22 cellular contexts compared by ENCODE assay signal in the genomic region with DNA sequence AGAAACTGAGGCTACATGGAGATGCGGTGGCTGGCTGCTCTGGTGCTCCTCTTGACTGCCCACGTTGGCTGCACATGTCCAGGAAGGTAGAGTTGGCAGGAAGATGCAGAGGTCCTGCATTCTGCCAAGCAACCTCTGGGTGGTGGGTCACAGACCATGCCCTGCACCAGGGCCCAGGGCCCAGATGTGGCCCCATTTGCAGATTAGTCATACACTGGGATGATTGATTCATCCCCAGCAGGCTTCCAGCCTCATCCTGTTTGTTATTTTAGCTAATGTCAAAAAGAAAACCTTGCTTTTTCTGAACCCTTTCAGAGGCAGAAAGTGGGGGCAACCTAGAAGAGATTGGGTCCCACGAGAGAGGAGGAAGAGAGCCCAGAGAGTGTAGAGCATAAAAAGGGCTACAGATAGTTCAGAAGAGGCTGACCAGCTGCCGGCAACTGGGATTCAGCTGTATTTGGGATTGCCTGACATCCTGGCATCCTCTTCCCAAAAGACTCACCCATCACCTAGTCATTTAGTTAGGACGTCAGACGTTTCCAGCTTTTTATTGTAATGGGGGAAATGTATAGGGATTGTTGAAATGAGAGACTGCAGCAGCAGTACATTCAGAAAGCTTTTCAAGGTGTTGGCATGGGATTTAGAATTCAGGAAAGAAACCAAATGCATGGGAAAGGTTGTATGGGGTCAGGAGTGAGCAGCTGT.
DNase-seq lines count a peak whose midpoint lies in the region; ATAC-seq and TF ChIP-seq lines count a peak whose summit lies in the region.
"Had no signal": no experiment of that assay in that cellular context is flagged by ENCODE, and none has a peak within 500 bp of the region (broad histone marks: within the 10 kb centered on the region; RNA-seq: fewer than 3 reads in every experiment).

No MANE protein-coding gene starts in this region.

- H3K27me3 Mint-ChIP-seq in stimulated activated naive CD8-positive, alpha-beta T cell treated with anti-CD3 and anti-CD28 coated beads, Interleukin-15, amount 100 ng/mL, for 72 hours = peaks cover 5% of the 10 kb centered on the region
- H3K27me3 Mint-ChIP-seq: activated CD8-positive, alpha-beta T cell treated with anti-CD3 and anti-CD28 coated beads for 36 hours; B cell had no signal

- H3K27ac ChIP-seq in fibroblast of lung (ENCODE audit: insufficient read depth, low read length) (peak overlapping the region; percentile 40), upper lobe of right lung (no peak overlapping the region)
- H3K27ac ChIP-seq: ovary, suprapubic skin had no signal

- H3K9me3 Mint-ChIP-seq in stimulated activated naive CD8-positive, alpha-beta T cell treated with anti-CD3 and anti-CD28 coated beads, Interleukin-15, amount 100 ng/mL, for 72 hours = peaks cover 0 to 5% of the 10 kb centered on the region in 2 donors
- H3K9me3 Mint-ChIP-seq: activated T-helper 1 cell treated with anti-CD3 and anti-CD28 coated beads, Interleukin-12 subunit alpha, Interleukin-12 subunit beta, Interleukin-2, Interleukin-4 antibody, amounts not matched to agents 30 ng/mL and 10 ng/mL and 1 ng/mL, durations not matched to agents 14 hours and 24 hours and 36 hours; T-helper 1 cell treated with Interleukin-12 subunit alpha and Interleukin-12 subunit beta and Interleukin-4 antibody, amounts not matched to agents 30 μg/mL and 1 μg/mL, for 36 hours had no signal

- ATAC-seq in stimulated activated naive CD8-positive, alpha-beta T cell treated with anti-CD3 and anti-CD28 coated beads, Interleukin-15, Interleukin-2, amounts not matched to agents 100 U/mL and 50 U/mL, for 24 hours = peak; percentile 34
- ATAC-seq in stimulated activated naive CD8-positive, alpha-beta T cell treated with anti-CD3 and anti-CD28 coated beads, Interleukin-15, amount 100 ng/mL, for 72 hours = no peak
- ATAC-seq in upper lobe of right lung = no peak
- ATAC-seq in GM18517 (IDR thresholded peaks at IDR 0.05; ENCODE audit: unreplicated experiment) = no peak
- ATAC-seq: activated CD8-positive, alpha-beta T cell treated with anti-CD3 and anti-CD28 coated beads for 36 hours; effector memory CD8-positive, alpha-beta T cell; sciatic nerve had no signal

- H2AFZ ChIP-seq in fibroblast of lung (ENCODE audit: low read length) = no peak overlapping the region

- H3K4me2 ChIP-seq in fibroblast of lung (ENCODE audit: extremely low read depth, insufficient read depth, low read length) = peak overlapping the region; percentile 17

- no peak overlapping the region for H3K4me3 ChIP-seq in fibroblast of lung (replicated peaks in 1 of 4; ENCODE audit: control extremely low read depth in 1 of 4, insufficient read depth in 1 of 4, low read depth in 3 of 4, low read length in 4 of 4)
- H3K4me3 ChIP-seq in upper lobe of right lung = no peak overlapping the region
- H3K4me3 ChIP-seq: ovary, suprapubic skin had no signal

- peak overlapping the region in 1 of 2 donors; percentile 65 for H3K27ac Mint-ChIP-seq in stimulated activated naive CD8-positive, alpha-beta T cell treated with anti-CD3 and anti-CD28 coated beads, Interleukin-15, amount 100 ng/mL, for 72 hours
- H3K27ac Mint-ChIP-seq: activated CD8-positive, alpha-beta T cell treated with anti-CD3 and anti-CD28 coated beads for 36 hours; activated T-helper 1 cell treated with anti-CD3 and anti-CD28 coated beads, Interleukin-12 subunit alpha, Interleukin-12 subunit beta, Interleukin-2, Interleukin-4 antibody, amounts not matched to agents 30 ng/mL and 10 ng/mL and 1 ng/mL, durations not matched to agents 14 hours and 24 hours and 36 hours; B cell; effector memory CD8-positive, alpha-beta T cell; T-helper 1 cell treated with Interleukin-12 subunit alpha and Interleukin-12 subunit beta and Interleukin-4 antibody, amounts not matched to agents 30 μg/mL and 1 μg/mL, for 36 hours; WTC11 had no signal

- H3K36me3 ChIP-seq in fibroblast of lung (ENCODE audit: control insufficient read depth, insufficient read depth, low read length) = peaks cover 7% of the 10 kb centered on the region
- H3K36me3 ChIP-seq in upper lobe of right lung = no peaks in the 10 kb centered on the region
- H3K36me3 ChIP-seq: ovary had no signal

- H3K79me2 ChIP-seq in fibroblast of lung (ENCODE audit: control insufficient read depth, insufficient read depth, low read length) = peaks cover 3% of the 10 kb centered on the region

- H3K4me1 ChIP-seq in fibroblast of lung (ENCODE audit: control insufficient read depth, extremely low read depth, insufficient read depth, low read length) (peaks cover 24% of the 10 kb centered on the region), upper lobe of right lung (no peaks in the 10 kb centered on the region)
- H3K4me1 ChIP-seq: suprapubic skin had no signal

- H3K4me3 Mint-ChIP-seq in stimulated activated naive CD8-positive, alpha-beta T cell treated with anti-CD3 and anti-CD28 coated beads, Interleukin-15, amount 100 ng/mL, for 72 hours = no peak overlapping the region
- H3K4me3 Mint-ChIP-seq: activated CD8-positive, alpha-beta T cell treated with anti-CD3 and anti-CD28 coated beads for 36 hours; activated T-helper 1 cell treated with anti-CD3 and anti-CD28 coated beads, Interleukin-12 subunit alpha, Interleukin-12 subunit beta, Interleukin-2, Interleukin-4 antibody, amounts not matched to agents 30 ng/mL and 10 ng/mL and 1 ng/mL, durations not matched to agents 14 hours and 24 hours and 36 hours; B cell; effector memory CD8-positive, alpha-beta T cell; T-helper 1 cell treated with Interleukin-12 subunit alpha and Interleukin-12 subunit beta and Interleukin-4 antibody, amounts not matched to agents 30 μg/mL and 1 μg/mL, for 36 hours; WTC11 had no signal

- DNase-seq in stimulated activated naive CD8-positive, alpha-beta T cell treated with anti-CD3 and anti-CD28 coated beads, Interleukin-15, Interleukin-2, amounts not matched to agents 100 U/mL and 50 U/mL, for 24 hours = no peak
- no peak for DNase-seq in stimulated activated naive CD8-positive, alpha-beta T cell treated with anti-CD3 and anti-CD28 coated beads, Interleukin-15, amount 100 ng/mL, for 72 hours
- peak; percentile 35 for DNase-seq in NCI-H69 (lab: John Stamatoyannopoulos, UW)
- peak; percentile 27 to 71 for DNase-seq in fibroblast of lung (ENCODE audit: low read depth in 2 of 2)
- peak; percentile 30 for DNase-seq in upper lobe of right lung
- DNase-seq in LoVo (ENCODE audit: low spot score) = no peak
- no peak for DNase-seq in activated T-cell treated with anti-CD3 and anti-CD28 coated beads, Interleukin-2, amount 50 U/mL, for 1 hour
- DNase-seq: activated CD8-positive, alpha-beta T cell treated with anti-CD3 and anti-CD28 coated beads for 36 hours; central memory CD4-positive, alpha-beta T cell; effector memory CD8-positive, alpha-beta T cell; GDM1; left ventricle myocardium superior; NCI-H1092; ovary; stimulated activated CD4-positive, alpha-beta T cell treated with anti-CD3 and anti-CD28 coated beads, Interleukin-2, amount 100 ng/mL, for 48 hours had no signal

- intact Hi-C loops in upper lobe of right lung (cut with DNase I) = no loop called here

- no peaks in the 10 kb centered on the region for H4K20me1 ChIP-seq in fibroblast of lung (ENCODE audit: control insufficient read depth, extremely low read depth, insufficient read depth, low read length)

- no peak for TF ChIP-seq CTCF in fibroblast of lung (conservative IDR thresholded peaks at IDR 0.05 in 1 of 2, IDR thresholded peaks at IDR 0.05 in 1 of 2; ENCODE audit: low read depth in 1 of 2, low read length in 2 of 2)
- no peak for TF ChIP-seq CTCF in upper lobe of right lung (IDR thresholded peaks at IDR 0.05)

- H3K9ac ChIP-seq in fibroblast of lung (ENCODE audit: insufficient read depth, low read length) = no peak overlapping the region

- H3K4me1 Mint-ChIP-seq in stimulated activated naive CD8-positive, alpha-beta T cell treated with anti-CD3 and anti-CD28 coated beads, Interleukin-15, amount 100 ng/mL, for 72 hours = no peaks in the 10 kb centered on the region
- H3K4me1 Mint-ChIP-seq: B cell had no signal

- H3K27me3 ChIP-seq in fibroblast of lung (ENCODE audit: control insufficient read depth, insufficient read depth, low read length) (no peaks in the 10 kb centered on the region), upper lobe of right lung (no peaks in the 10 kb centered on the region)
- H3K27me3 ChIP-seq: ovary, suprapubic skin had no signal

- H3K9me3 ChIP-seq in fibroblast of lung (ENCODE audit: control insufficient read depth, insufficient read depth, low read depth, low read length) (no peaks in the 10 kb centered on the region), upper lobe of right lung (no peaks in the 10 kb centered on the region)
- H3K9me3 ChIP-seq: ovary, suprapubic skin had no signal

Comparison
In these comparisons a context has a peak if more than half of its experiments do, and no peak if none do; other contexts are left out.
1. DNase-seq: peak in NCI-H69 (single experiment), fibroblast of lung (2 of 2) and upper lobe of right lung (single experiment); none in stimulated activated naive CD8-positive, alpha-beta T cell treated with anti-CD3 and anti-CD28 coated beads, Interleukin-15, Interleukin-2, amounts not matched to agents 100 U/mL and 50 U/mL, for 24 hours (single experiment), stimulated activated naive CD8-positive, alpha-beta T cell treated with anti-CD3 and anti-CD28 coated beads, Interleukin-15, amount 100 ng/mL, for 72 hours (0 of 2), LoVo (single experiment) and activated T-cell treated with anti-CD3 and anti-CD28 coated beads, Interleukin-2, amount 50 U/mL, for 1 hour (single experiment).